21 cellular contexts compared by ENCODE assay signal in genomic region chr9:34311499-34312225, GRCh38.
"Had no signal": no experiment of that assay in that cellular context is flagged by ENCODE, and none has a peak within 500 bp of the region (broad histone marks: within the 10 kb centered on the region; RNA-seq: fewer than 3 reads in every experiment).

No MANE protein-coding gene starts in this region.

- H3K36me3 ChIP-seq: prostate gland, right atrium auricular region, upper lobe of left lung had no signal

- H3K27me3 ChIP-seq: body of pancreas, hepatocyte, right atrium auricular region, upper lobe of left lung had no signal

- H3K79me2 ChIP-seq: hepatocyte had no signal

- ATAC-seq: activated CD8-positive, alpha-beta T cell treated with anti-CD3 and anti-CD28 coated beads, Interleukin-2, amount 10 ng/mL, durations not matched to agents 7 days and 5 days; activated naive CD8-positive, alpha-beta T cell treated with anti-CD3 and anti-CD28 coated beads, Interleukin-2, amount 50 U/mL, for 24 hours; body of pancreas; left cardiac atrium; stimulated activated naive CD8-positive, alpha-beta T cell treated with anti-CD3 and anti-CD28 coated beads, Interleukin-15, Interleukin-2, amounts not matched to agents 100 U/mL and 50 U/mL, for 24 hours; T-cell had no signal

- H3K27ac ChIP-seq: body of pancreas, hepatocyte, prostate gland, right atrium auricular region, upper lobe of left lung had no signal

- H3K4me3 ChIP-seq: body of pancreas, hepatocyte, prostate gland, right atrium auricular region, upper lobe of left lung had no signal

- H3K4me1 ChIP-seq: body of pancreas, prostate gland, right atrium auricular region, upper lobe of left lung had no signal

- H2AFZ ChIP-seq: hepatocyte had no signal

- H3K4me2 ChIP-seq: hepatocyte had no signal

- H3K9me3 ChIP-seq: body of pancreas, prostate gland, right atrium auricular region, upper lobe of left lung had no signal

- FAIRE-seq: frontal cortex had no signal

- DNase-seq: activated CD4-positive, alpha-beta T cell treated with anti-CD3 and anti-CD28 coated beads for 1 hour; activated CD4-positive, alpha-beta T cell treated with anti-CD3 and anti-CD28 coated beads, Interleukin-2, amount 50 U/mL, for 1 hour; activated CD8-positive, alpha-beta T cell treated with anti-CD3 and anti-CD28 coated beads, Interleukin-2, amount 10 ng/mL, durations not matched to agents 7 days and 5 days; activated gamma-delta T cell; activated naive CD4-positive, alpha-beta T cell treated with anti-CD3 and anti-CD28 coated beads, Interleukin-2, amount 50 U/mL, for 16 hours; activated naive CD8-positive, alpha-beta T cell treated with anti-CD3 and anti-CD28 coated beads, Interleukin-2, amount 50 U/mL, for 24 hours; body of pancreas; caudate nucleus; dermis blood vessel endothelial cell; effector CD8-positive, alpha-beta T cell; glutamatergic neuron; left cardiac atrium; stimulated activated CD4-positive, alpha-beta T cell treated with anti-CD3 and anti-CD28 coated beads, Interleukin-12 subunit alpha, Interleukin-12 subunit beta, amount 100 ng/mL, for 4 hours; stimulated activated CD4-positive, alpha-beta T cell treated with anti-CD3 and anti-CD28 coated beads, Interleukin-4, amount 100 ng/mL, for 4 hours; stimulated activated naive CD8-positive, alpha-beta T cell treated with anti-CD3 and anti-CD28 coated beads, Interleukin-15, Interleukin-2, amounts not matched to agents 100 U/mL and 50 U/mL, for 24 hours; T-cell; upper lobe of left lung had no signal
